ENCODE assay signal across 8 cellular contexts in genomic region chr3:198079771-198080520, GRCh38.
DNase-seq lines count a peak whose midpoint lies in the region; ATAC-seq and TF ChIP-seq lines count a peak whose summit lies in the region.
"Had no signal": no experiment of that assay in that cellular context is flagged by ENCODE, and none has a peak within 500 bp of the region (broad histone marks: within the 10 kb centered on the region; RNA-seq: fewer than 3 reads in every experiment).

No MANE protein-coding gene starts in this region.

- H3K27me3 ChIP-seq in HUES6 (ENCODE audit: control insufficient read depth, insufficient read depth, low read length), result peaks cover 87% of the 10 kb centered on the region
- peaks cover 8 to 30% (median 24%) of the 10 kb centered on the region in 5 donors for H3K27me3 ChIP-seq in subcutaneous abdominal adipose tissue (ENCODE audit: control insufficient read depth in 5 of 5, insufficient read depth in 4 of 5, low read length in 5 of 5)

- H3K9me3 Mint-ChIP-seq in naive thymus-derived CD8-positive, alpha-beta T cell, result peaks cover 0 to 16% (median 6%) of the 10 kb centered on the region in 9 donors

- H3K4me1 ChIP-seq in HUES6 (ENCODE audit: control insufficient read depth, insufficient read depth, low read length) (peaks cover 3% of the 10 kb centered on the region; the same call in 1 of the 2 replicates), subcutaneous abdominal adipose tissue (ENCODE audit: control insufficient read depth in 5 of 5, insufficient read depth in 5 of 5, low read length in 5 of 5) (peaks cover 0 to 18% (median 13%) of the 10 kb centered on the region in 5 donors)

- peaks cover 2% of the 10 kb centered on the region; the same call in 1 of the 2 replicates for H3K9me3 ChIP-seq in HUES6 (ENCODE audit: control insufficient read depth, insufficient read depth, low read depth, low read length)
- no peaks in the 10 kb centered on the region for H3K9me3 ChIP-seq in subcutaneous abdominal adipose tissue (ENCODE audit: control insufficient read depth in 5 of 5, low read length in 5 of 5)
- H3K9me3 ChIP-seq: adrenal gland had no signal

- H3K27ac ChIP-seq in HUES6 (ENCODE audit: low read depth, low read length) (no peak overlapping the region), subcutaneous abdominal adipose tissue (ENCODE audit: low read depth, low read length) (no peak overlapping the region)
- H3K27ac ChIP-seq: adrenal gland had no signal

- peak overlapping the region; percentile 66 for H3K4me3 ChIP-seq in HUES6 (ENCODE audit: low read depth, low read length)
- peak overlapping the region; percentile 31 for H3K4me3 ChIP-seq in epithelial cell of esophagus (ENCODE audit: low read length)
- H3K4me3 ChIP-seq in subcutaneous abdominal adipose tissue (ENCODE audit: low read depth in 1 of 5, low read length in 5 of 5), result peak overlapping the region in 4 of 5 donors; percentile 39 to 67 (median 49)

- ATAC-seq in GM19324 (IDR thresholded peaks at IDR 0.05; ENCODE audit: low FRiP score, unreplicated experiment), result peak; percentile 34
- ATAC-seq in naive thymus-derived CD8-positive, alpha-beta T cell, result peak; percentile 49 to 51

- peak overlapping the region; percentile 74 to 88 (median 82) for H3K4me3 Mint-ChIP-seq in naive thymus-derived CD8-positive, alpha-beta T cell

- H3K27ac Mint-ChIP-seq in naive thymus-derived CD8-positive, alpha-beta T cell, result peak overlapping the region in 4 of 10 donors; percentile 36 to 65 (median 53)

- H3K9ac ChIP-seq in HUES6 (ENCODE audit: low read length) (no peak overlapping the region), subcutaneous abdominal adipose tissue (ENCODE audit: low read length in 5 of 5) (peak overlapping the region in 2 of 5 donors; percentile 20 to 69)

- H3K27me3 Mint-ChIP-seq in naive thymus-derived CD8-positive, alpha-beta T cell, result peaks cover 7 to 36% (median 25%) of the 10 kb centered on the region in 5 donors

- H3K36me3 ChIP-seq in HUES6 (ENCODE audit: control insufficient read depth, insufficient read depth, low read length), result no peaks in the 10 kb centered on the region
- no peaks in the 10 kb centered on the region for H3K36me3 ChIP-seq in subcutaneous abdominal adipose tissue (ENCODE audit: control insufficient read depth in 5 of 5, insufficient read depth in 5 of 5, low read length in 5 of 5)
- H3K36me3 ChIP-seq: adrenal gland had no signal

- DNase-seq in activated CD4-positive, alpha-beta T cell treated with anti-CD3 and anti-CD28 coated beads for 48 hours, result peak; percentile 66
- DNase-seq in epithelial cell of esophagus (ENCODE audit: low read depth), result peak; percentile 78
- peak in 4 of 10 donors; percentile 18 to 69 (median 32) for DNase-seq in naive thymus-derived CD8-positive, alpha-beta T cell
- no peak for DNase-seq in HCEC 1CT

- H3K4me1 Mint-ChIP-seq in naive thymus-derived CD8-positive, alpha-beta T cell, result peaks cover 0 to 8% (median 2%) of the 10 kb centered on the region in 4 donors

- no peak for TF ChIP-seq CTCF in epithelial cell of esophagus (IDR thresholded peaks at IDR 0.05; ENCODE audit: insufficient read depth, low read depth, low read length, missing control alignments)

- POLR2A ChIA-PET in naive thymus-derived CD8-positive, alpha-beta T cell (lab: Charles Lee), result interaction anchor here (1.1 to 1.8 kb wide), 3 partner anchors 14 to 129 kb away, joined by 3 to 5 read pairs (median 3); no protein-coding TSS in a partner anchor

- peaks cover 0 to 4% (median 0%) of the 10 kb centered on the region in 3 donors for H3K36me3 Mint-ChIP-seq in naive thymus-derived CD8-positive, alpha-beta T cell
